Comparison of ENCODE assay signal across 1 cellular context in genomic region chr2:24919100-24919976, GRCh38.
TF ChIP-seq lines count a peak whose summit lies in the region.

No MANE protein-coding gene starts in this region.

TF ChIP-seq in HEK293, 187 proteins besides CTCF, POLR2A, EP300 and RAD21 (continued from another document):
- peak; percentile 42; the same call in 1 of the 2 replicates for TF ChIP-seq ZNF76 (tag by site-specific recombination; IDR thresholded peaks at IDR 0.05; ENCODE audit: borderline replicate concordance, low read depth)
- no peak for TF ChIP-seq ZNF623 (tag by site-specific recombination; IDR thresholded peaks at IDR 0.05)
- peak; percentile 53 for TF ChIP-seq ZBTB26 (tag by site-specific recombination; optimal IDR thresholded peaks at IDR 0.05)
- TF ChIP-seq HOXC10 (CRISPR knock-in tag; IDR thresholded peaks at IDR 0.05) = no peak
- TF ChIP-seq PATZ1 (tag by site-specific recombination; IDR thresholded peaks at IDR 0.05) = peak; percentile 80
- peak; percentile 61 for TF ChIP-seq SP7 (tag by site-specific recombination; IDR thresholded peaks at IDR 0.05)
- no peak for TF ChIP-seq ZBTB48 (tag by site-specific recombination; IDR thresholded peaks at IDR 0.05)
- TF ChIP-seq ZNF398 (tag by site-specific recombination; IDR thresholded peaks at IDR 0.05) = peak; percentile 62; the same call in 1 of the 2 replicates
- TF ChIP-seq OSR2 (tag by site-specific recombination; IDR thresholded peaks at IDR 0.05) = 0 out of 2 replicates have a peak, but pooled peaks have one; percentile 10
- no peak for TF ChIP-seq PRDM6 (tag by site-specific recombination; IDR thresholded peaks at IDR 0.05)
- TF ChIP-seq KLF8 (tag by site-specific recombination; IDR thresholded peaks at IDR 0.05) = 0 out of 2 replicates have a peak, but pooled peaks have one; percentile 52
- TF ChIP-seq HOXD13 (CRISPR knock-in tag; IDR thresholded peaks at IDR 0.05; ENCODE audit: borderline replicate concordance) = peak; percentile 81; the same call in 1 of the 2 replicates
- TF ChIP-seq ZNF704 (tag by site-specific recombination; IDR thresholded peaks at IDR 0.05) = no peak
- TF ChIP-seq ZNF529 (tag by site-specific recombination; IDR thresholded peaks at IDR 0.05; ENCODE audit: insufficient replicate concordance) = no peak
TF ChIP-seq in HEK293: peak in this region for 25.
